Comparison of ENCODE assay signal across 1 cellular context in genomic region chr15:75721923-75722870, GRCh38.
TF ChIP-seq lines count a peak whose summit lies in the region.

No MANE protein-coding gene starts in this region.

TF ChIP-seq in HepG2, 621 proteins besides CTCF, POLR2A, EP300 and RAD21:
- TF ChIP-seq ZNF740 (CRISPR knock-in tag; IDR thresholded peaks at IDR 0.05) (no peak), UBTF (CRISPR knock-in tag; IDR thresholded peaks at IDR 0.05) (no peak)
